In the genomic region with DNA sequence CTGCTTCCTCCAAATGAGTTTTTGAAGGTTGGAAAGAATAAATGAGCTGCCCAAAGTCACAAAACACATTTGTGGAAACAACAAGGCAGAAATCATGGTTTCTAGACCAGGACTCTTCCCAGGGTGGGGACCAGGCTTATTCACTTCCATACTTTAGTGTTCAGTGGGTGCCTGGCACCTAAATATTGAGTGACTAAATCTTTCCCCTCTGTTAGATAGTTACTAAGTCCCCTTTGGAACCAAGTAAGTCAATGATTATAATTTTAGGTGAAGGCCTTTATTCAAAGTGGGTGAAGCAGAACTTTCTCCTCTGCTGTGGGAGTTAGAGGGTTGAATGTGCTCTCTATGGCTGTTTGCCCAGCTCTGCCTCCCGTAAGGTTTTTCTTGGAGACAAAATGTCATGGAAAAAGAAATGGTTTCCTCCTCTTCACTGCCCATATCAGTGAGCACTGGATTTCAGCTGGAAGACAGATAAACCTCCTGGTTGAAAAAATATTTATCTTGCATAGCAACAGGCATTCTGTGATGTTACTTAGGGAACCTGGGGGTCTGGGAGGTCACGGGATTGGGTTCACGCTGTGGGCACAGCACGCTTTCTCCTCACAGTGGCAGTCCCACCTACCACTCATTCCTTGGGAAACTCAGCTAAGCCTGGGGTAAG, we compare ENCODE assay signal across 18 cellular contexts.
DNase-seq lines count a peak whose midpoint lies in the region; ATAC-seq and TF ChIP-seq lines count a peak whose summit lies in the region.
"Had no signal": no experiment of that assay in that cellular context is flagged by ENCODE, and none has a peak within 500 bp of the region (broad histone marks: within the 10 kb centered on the region; RNA-seq: fewer than 3 reads in every experiment).

No MANE protein-coding gene starts in this region.

- no peak for TF ChIP-seq POLR2A in IMR-90 (IDR thresholded peaks at IDR 0.05; ENCODE audit: low read depth, low read length)

- in situ Hi-C loops in IMR-90 (cut with MboI; ENCODE audit: low sequenced_read_pairs), result no loop called here

- H3K27ac Mint-ChIP-seq in neural crest cell (ENCODE audit: unreplicated experiment), result peak overlapping the region; percentile 28

- peaks cover 17% of the 10 kb centered on the region for H3K4me1 Mint-ChIP-seq in neural crest cell
- H3K4me1 Mint-ChIP-seq: CD4-positive, CD25-positive, alpha-beta regulatory T cell had no signal

- H4K20me1 ChIP-seq in IMR-90 (ENCODE audit: insufficient read depth, low read length) (no peaks in the 10 kb centered on the region), osteoblast (ENCODE audit: insufficient read depth, low read length) (no peaks in the 10 kb centered on the region)

- no peak overlapping the region for H3K14ac ChIP-seq in IMR-90 (replicated peaks; ENCODE audit: low read depth, low read length)

- H2BK15ac ChIP-seq in IMR-90 (ENCODE audit: low read depth, low read length), result no peak overlapping the region; the same call in 2 of the 3 replicates

- CTCF ChIA-PET in IMR-90 (lab: Yijun Ruan, JAX), result interaction anchor here (1.0 kb wide), 1 partner anchor 27 kb away, joined by 4 read pairs; no protein-coding TSS in a partner anchor

- H3K4me2 ChIP-seq in IMR-90 (ENCODE audit: low read depth, low read length), result no peak overlapping the region
- no peak overlapping the region for H3K4me2 ChIP-seq in osteoblast (ENCODE audit: insufficient read depth, low read length)
- H3K4me2 ChIP-seq: PC-9 had no signal

- H2AFZ ChIP-seq in IMR-90 (replicated peaks; ENCODE audit: low read length, poor library complexity) (no peak overlapping the region), osteoblast (ENCODE audit: low read length) (no peak overlapping the region)
- H2AFZ ChIP-seq: PC-9 had no signal

- POLR2A ChIA-PET in IMR-90 (lab: Charles Lee; ENCODE audit: unreplicated experiment), result no interaction called here

- H3K36me3 ChIP-seq in IMR-90 (ENCODE audit: control insufficient read depth, insufficient read depth, low read length), result no peaks in the 10 kb centered on the region
- no peaks in the 10 kb centered on the region for H3K36me3 ChIP-seq in ascending aorta
- no peaks in the 10 kb centered on the region for H3K36me3 ChIP-seq in osteoblast (ENCODE audit: insufficient read depth, low read length)

- H2AK5ac ChIP-seq in IMR-90 (ENCODE audit: low read depth, low read length), result peak overlapping the region; percentile 20; the same call in 1 of the 2 replicates

- H3K79me1 ChIP-seq in IMR-90 (ENCODE audit: low read depth in 1 of 2, low read length in 2 of 2), result no peaks in the 10 kb centered on the region

- H3K4me3 ChIP-seq in IMR-90 (ENCODE audit: insufficient read depth, low read depth, low read length) (no peak overlapping the region), ascending aorta (no peak overlapping the region), osteoblast (ENCODE audit: insufficient read depth, low read length) (no peak overlapping the region)
- H3K4me3 ChIP-seq: PC-9 had no signal

- no peak overlapping the region for H3K4ac ChIP-seq in IMR-90 (ENCODE audit: low read depth, low read length)

- no peak overlapping the region for H4K91ac ChIP-seq in IMR-90 (ENCODE audit: insufficient read depth, low read depth, low read length)

- H3K56ac ChIP-seq in IMR-90 (ENCODE audit: extremely low read depth, insufficient read depth, low read length), result no peak overlapping the region

- peaks cover 5% of the 10 kb centered on the region for H3K36me3 Mint-ChIP-seq in neural crest cell (ENCODE audit: low read depth)
- H3K36me3 Mint-ChIP-seq: CD4-positive, CD25-positive, alpha-beta regulatory T cell had no signal

- H3K27ac ChIP-seq in IMR-90 (ENCODE audit: insufficient read depth, low read length), result no peak overlapping the region
- peak overlapping the region; percentile 32 to 44 for H3K27ac ChIP-seq in ascending aorta
- H3K27ac ChIP-seq in foreskin keratinocyte, result no peak overlapping the region
- H3K27ac ChIP-seq in osteoblast (ENCODE audit: low read depth, low read length), result no peak overlapping the region
- H3K27ac ChIP-seq: HL-60, PC-9 had no signal

- H3K9me3 ChIP-seq in IMR-90 (ENCODE audit: control insufficient read depth, insufficient read depth, low read length), result no peaks in the 10 kb centered on the region
- H3K9me3 ChIP-seq in ascending aorta, result no peaks in the 10 kb centered on the region
- H3K9me3 ChIP-seq in osteoblast (ENCODE audit: low read depth, low read length), result no peaks in the 10 kb centered on the region

- H3K4me1 ChIP-seq in IMR-90 (ENCODE audit: control insufficient read depth, insufficient read depth, low read length), result peaks cover 6% of the 10 kb centered on the region
- peaks cover 0 to 2% of the 10 kb centered on the region in 2 donors for H3K4me1 ChIP-seq in ascending aorta
- H3K4me1 ChIP-seq in foreskin keratinocyte, result no peaks in the 10 kb centered on the region
- peaks cover 6% of the 10 kb centered on the region for H3K4me1 ChIP-seq in osteoblast (ENCODE audit: insufficient read depth, low read length)

- no peaks in the 10 kb centered on the region for H3K79me2 ChIP-seq in osteoblast (ENCODE audit: insufficient read depth, low read length)

- intact Hi-C loops in IMR-90 (cut with micrococcal nuclease) (no loop called here), ascending aorta (cut with DNase I) (no loop called here), left cardiac atrium (cut with DNase I) (no loop called here)

- no CpG with 5 or more reads among the region's 4 CpGs for WGBS in IMR-90 (ENCODE audit: extremely low coverage in 2 of 2, insufficient read length in 1 of 2), 2 experiments

- H3K27me3 ChIP-seq in IMR-90 (ENCODE audit: control insufficient read depth, insufficient read depth, low read length) (no peaks in the 10 kb centered on the region; the same call in 1 of the 2 replicates), ascending aorta (no peaks in the 10 kb centered on the region), foreskin keratinocyte (no peaks in the 10 kb centered on the region), osteoblast (ENCODE audit: insufficient read depth, low read length) (no peaks in the 10 kb centered on the region)

- no peak overlapping the region for H3K18ac ChIP-seq in IMR-90 (ENCODE audit: low read depth, low read length)

- no peak overlapping the region for H3K4me3 Mint-ChIP-seq in neural crest cell
- H3K4me3 Mint-ChIP-seq: CD4-positive, CD25-positive, alpha-beta regulatory T cell had no signal

- dilution Hi-C loops in IMR-90 (cut with HindIII; ENCODE audit: low sequenced_read_pairs, unreplicated experiment), result no loop called here

- peaks cover 5% of the 10 kb centered on the region; the same call in 1 of the 2 replicates for H3K9me1 ChIP-seq in IMR-90 (ENCODE audit: insufficient read depth, low read length)

- TF ChIP-seq CTCF in IMR-90 (conservative IDR thresholded peaks at IDR 0.05; ENCODE audit: low read depth, low read length) (no peak), ascending aorta (IDR thresholded peaks at IDR 0.05) (no peak), neural crest cell (conservative IDR thresholded peaks at IDR 0.05) (no peak), foreskin keratinocyte (conservative IDR thresholded peaks at IDR 0.05) (no peak), osteoblast (IDR thresholded peaks at IDR 0.05; ENCODE audit: extremely low read depth, low read depth, low read length) (no peak)

- H3K27me3 Mint-ChIP-seq in neural crest cell (ENCODE audit: low read depth), result no peaks in the 10 kb centered on the region
- H3K27me3 Mint-ChIP-seq: CD4-positive, CD25-positive, alpha-beta regulatory T cell had no signal

- no peak overlapping the region for H3K23ac ChIP-seq in IMR-90 (ENCODE audit: low read depth, low read length)

- H4K8ac ChIP-seq in IMR-90 (ENCODE audit: low read depth in 2 of 2, low read length in 2 of 2), result no peak overlapping the region

- DNase-seq in IMR-90 (no peak), ascending aorta (ENCODE audit: low spot score in 2 of 2) (no peak), left cardiac atrium (peak; percentile 71), neural crest cell (ENCODE audit: low read depth, low spot score) (no peak), foreskin keratinocyte (no peak), hepatic stellate cell (ENCODE audit: low spot score) (no peak), osteoblast (ENCODE audit: insufficient read length, low spot score, missing footprints) (no peak)
- DNase-seq: ACHN; CD4-positive, CD25-positive, alpha-beta regulatory T cell; DMS53; HCEC 1CT; KG1; NCI-H1092; NCI-H1694; NCI-H2107; PC-9 had no signal

- no TSS peak for BruUV-seq in IMR-90 (replicated peaks; lab: Mats Ljungman, UMichigan)

- no peak overlapping the region for H4K5ac ChIP-seq in IMR-90 (ENCODE audit: low read depth, low read length)

- no peak overlapping the region for H2BK20ac ChIP-seq in IMR-90 (ENCODE audit: low read depth, low read length)

- no peaks in the 10 kb centered on the region for H3K9me3 Mint-ChIP-seq in neural crest cell
- H3K9me3 Mint-ChIP-seq: CD4-positive, CD25-positive, alpha-beta regulatory T cell had no signal

- H3K9ac ChIP-seq in IMR-90 (ENCODE audit: low read depth, low read length), result no peak overlapping the region

- H2BK120ac ChIP-seq in IMR-90 (ENCODE audit: low read depth, low read length), result no peak overlapping the region

- H2BK5ac ChIP-seq in IMR-90 (ENCODE audit: low read depth, low read length, poor library complexity, severe bottlenecking), result no peak overlapping the region

- TF ChIP-seq RAD21 in IMR-90 (IDR thresholded peaks at IDR 0.05; ENCODE audit: low read length), result no peak

- H2AK9ac ChIP-seq in IMR-90 (replicated peaks; ENCODE audit: low read depth, low read length, poor library complexity), result no peak overlapping the region

- ATAC-seq in IMR-90 (ENCODE audit: low read depth) (no peak), left cardiac atrium (peak; percentile 66 to 80), HG02885 (IDR thresholded peaks at IDR 0.05; ENCODE audit: poor library complexity, unreplicated experiment) (no peak), foreskin keratinocyte (no peak)

TF ChIP-seq in IMR-90, 13 proteins besides CTCF, POLR2A, EP300 and RAD21:
- no peak for TF ChIP-seq NFE2L2 (IDR thresholded peaks at IDR 0.05; ENCODE audit: low read depth, low read length)
- TF ChIP-seq MAZ (IDR thresholded peaks at IDR 0.05; ENCODE audit: borderline replicate concordance, low read depth, low read length), result no peak
- TF ChIP-seq, protein P1, sequence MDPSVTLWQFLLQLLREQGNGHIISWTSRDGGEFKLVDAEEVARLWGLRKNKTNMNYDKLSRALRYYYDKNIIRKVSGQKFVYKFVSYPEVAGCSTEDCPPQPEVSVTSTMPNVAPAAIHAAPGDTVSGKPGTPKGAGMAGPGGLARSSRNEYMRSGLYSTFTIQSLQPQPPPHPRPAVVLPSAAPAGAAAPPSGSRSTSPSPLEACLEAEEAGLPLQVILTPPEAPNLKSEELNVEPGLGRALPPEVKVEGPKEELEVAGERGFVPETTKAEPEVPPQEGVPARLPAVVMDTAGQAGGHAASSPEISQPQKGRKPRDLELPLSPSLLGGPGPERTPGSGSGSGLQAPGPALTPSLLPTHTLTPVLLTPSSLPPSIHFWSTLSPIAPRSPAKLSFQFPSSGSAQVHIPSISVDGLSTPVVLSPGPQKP (IDR thresholded peaks at IDR 0.05; ENCODE audit: borderline replicate concordance, low read depth, low read length), result no peak
- no peak for TF ChIP-seq MXI1 (IDR thresholded peaks at IDR 0.05; ENCODE audit: borderline replicate concordance, low read depth, low read length)
TF ChIP-seq in IMR-90: peak in this region for 0.

Comparison
In these comparisons a context has a peak if more than half of its experiments do, and no peak if none do; other contexts are left out.
1. ATAC-seq: peak in left cardiac atrium (2 of 2); none in IMR-90 (single experiment), HG02885 (single experiment) and foreskin keratinocyte (single experiment).
2. H3K27ac ChIP-seq: peak in ascending aorta (2 of 2); none in IMR-90 (single experiment), foreskin keratinocyte (single experiment) and osteoblast (single experiment).